In genomic region chr7:24908757-24909156, GRCh38 we compare ENCODE assay signal across 18 cellular contexts.
A peak's percentile ranks its signal among the peaks of the same experiment; 100 is the strongest.
DNase-seq lines count a peak whose midpoint lies in the region; ATAC-seq and TF ChIP-seq lines count a peak whose summit lies in the region.
"Had no signal": no experiment of that assay in that cellular context is flagged by ENCODE, and none has a peak within 500 bp of the region (broad histone marks: within the 10 kb centered on the region; RNA-seq: fewer than 3 reads in every experiment).

No MANE protein-coding gene starts in this region.

- no peaks in the 10 kb centered on the region for H3K9me3 ChIP-seq in lower lobe of right lung

- H3K27ac ChIP-seq in epithelial cell of prostate (peak overlapping the region; percentile 89), lower lobe of right lung (no peak overlapping the region)

- DNase-seq in activated naive CD8-positive, alpha-beta T cell treated with anti-CD3 and anti-CD28 coated beads, Interleukin-2, amount 50 U/mL, for 24 hours, result no peak
- DNase-seq in activated naive CD8-positive, alpha-beta T cell treated with anti-CD3 and anti-CD28 coated beads for 36 hours, result no peak
- DNase-seq in Jurkat, Clone E6-1 (ENCODE audit: low read depth, low spot score), result peak; percentile 73
- DNase-seq in OCI-M1 (lab: John Stamatoyannopoulos, UW) (peak; percentile 27), epithelial cell of prostate (ENCODE audit: low read depth, low spot score) (no peak), NCI-H446 treated with DMSO at 0.1 percent for 48 hours (lab: John Stamatoyannopoulos, UW) (no peak), GM03348 (ENCODE audit: low spot score) (no peak), lower lobe of right lung (no peak)
- DNase-seq: HCEC 1CT; NCI-H1092 treated with DMSO at 0.1 percent for 48 hours; NCI-H1436 treated with DMSO at 0.1 percent for 48 hours; NCI-H1930; NCI-H510A; NCI-H748 treated with DMSO at 0.1 percent for 48 hours; NK-92 treated with Interleukin-12 subunit alpha and Interleukin-12 subunit beta, amount 100 ng/mL, for 24 hours; SHP77 had no signal

- TF ChIP-seq CTCF in lower lobe of right lung (IDR thresholded peaks at IDR 0.05), result no peak

- H3K27ac Mint-ChIP-seq in activated naive CD8-positive, alpha-beta T cell treated with anti-CD3 and anti-CD28 coated beads, Interleukin-2, amount 50 U/mL, for 24 hours, result no peak overlapping the region
- H3K27ac Mint-ChIP-seq in activated naive CD8-positive, alpha-beta T cell treated with anti-CD3 and anti-CD28 coated beads for 36 hours, result no peak overlapping the region
- H3K27ac Mint-ChIP-seq: B cell, GM23338 had no signal

- peaks cover 31% of the 10 kb centered on the region for H3K36me3 Mint-ChIP-seq in activated naive CD8-positive, alpha-beta T cell treated with anti-CD3 and anti-CD28 coated beads, Interleukin-2, amount 50 U/mL, for 24 hours (ENCODE audit: low read depth)
- H3K36me3 Mint-ChIP-seq in activated naive CD8-positive, alpha-beta T cell treated with anti-CD3 and anti-CD28 coated beads for 36 hours, result peaks cover 13% of the 10 kb centered on the region

- intact Hi-C loops in lower lobe of right lung (cut with DNase I), result no loop called here

- H3K27me3 Mint-ChIP-seq in activated naive CD8-positive, alpha-beta T cell treated with anti-CD3 and anti-CD28 coated beads, Interleukin-2, amount 50 U/mL, for 24 hours, result no peaks in the 10 kb centered on the region
- no peaks in the 10 kb centered on the region for H3K27me3 Mint-ChIP-seq in activated naive CD8-positive, alpha-beta T cell treated with anti-CD3 and anti-CD28 coated beads for 36 hours
- H3K27me3 Mint-ChIP-seq: B cell had no signal

- H3K4me1 ChIP-seq in lower lobe of right lung, result peaks cover 22% of the 10 kb centered on the region

- H3K9me3 Mint-ChIP-seq in activated naive CD8-positive, alpha-beta T cell treated with anti-CD3 and anti-CD28 coated beads, Interleukin-2, amount 50 U/mL, for 24 hours, result peaks cover 4% of the 10 kb centered on the region
- H3K9me3 Mint-ChIP-seq in activated naive CD8-positive, alpha-beta T cell treated with anti-CD3 and anti-CD28 coated beads for 36 hours, result peaks cover 5% of the 10 kb centered on the region
- H3K9me3 Mint-ChIP-seq: GM23338 had no signal

- peak overlapping the region; percentile 29; the same call in 1 of the 2 replicates for H3K4me3 ChIP-seq in Jurkat, Clone E6-1 (ENCODE audit: low read length)
- H3K4me3 ChIP-seq in lower lobe of right lung, result no peak overlapping the region
- H3K4me3 ChIP-seq: GM23338 had no signal

- H3K36me3 ChIP-seq in lower lobe of right lung, result no peaks in the 10 kb centered on the region

- H3K27me3 ChIP-seq in lower lobe of right lung (ENCODE audit: low read depth), result no peaks in the 10 kb centered on the region

- H3K4me3 Mint-ChIP-seq in activated naive CD8-positive, alpha-beta T cell treated with anti-CD3 and anti-CD28 coated beads, Interleukin-2, amount 50 U/mL, for 24 hours, result no peak overlapping the region
- no peak overlapping the region for H3K4me3 Mint-ChIP-seq in activated naive CD8-positive, alpha-beta T cell treated with anti-CD3 and anti-CD28 coated beads for 36 hours
- H3K4me3 Mint-ChIP-seq: B cell, GM23338 had no signal

- ATAC-seq in activated naive CD8-positive, alpha-beta T cell treated with anti-CD3 and anti-CD28 coated beads, Interleukin-2, amount 50 U/mL, for 24 hours, result peak; percentile 5
- no peak for ATAC-seq in lower lobe of right lung
- ATAC-seq: GM23338 had no signal

- no peaks in the 10 kb centered on the region for H3K4me1 Mint-ChIP-seq in activated naive CD8-positive, alpha-beta T cell treated with anti-CD3 and anti-CD28 coated beads, Interleukin-2, amount 50 U/mL, for 24 hours
- H3K4me1 Mint-ChIP-seq in activated naive CD8-positive, alpha-beta T cell treated with anti-CD3 and anti-CD28 coated beads for 36 hours, result peaks cover 48% of the 10 kb centered on the region

Comparison
In these comparisons a context has a peak if more than half of its experiments do, and no peak if none do; other contexts are left out.
1. DNase-seq: peak in Jurkat, Clone E6-1 (single experiment) and OCI-M1 (single experiment); none in activated naive CD8-positive, alpha-beta T cell treated with anti-CD3 and anti-CD28 coated beads, Interleukin-2, amount 50 U/mL, for 24 hours (single experiment), activated naive CD8-positive, alpha-beta T cell treated with anti-CD3 and anti-CD28 coated beads for 36 hours (single experiment), epithelial cell of prostate (single experiment), NCI-H446 treated with DMSO at 0.1 percent for 48 hours (single experiment), GM03348 (single experiment) and lower lobe of right lung (single experiment).